ENCODE assay signal across 1 cellular context in genomic region chr1:182029379-182030331, GRCh38.
TF ChIP-seq lines count a peak whose summit lies in the region.

No MANE protein-coding gene starts in this region.

TF ChIP-seq in GM23338, 12 proteins besides CTCF, POLR2A, EP300 and RAD21 (continued from another document):
- TF ChIP-seq ZNF462 (CRISPR knock-in tag; IDR thresholded peaks at IDR 0.05) (0 out of 2 replicates have a peak, but pooled peaks have one; percentile 23), EZH2phosphoT487 (IDR thresholded peaks at IDR 0.05; ENCODE audit: unreplicated experiment) (no peak), REST (IDR thresholded peaks at IDR 0.05; ENCODE audit: unreplicated experiment) (no peak), NANOG (IDR thresholded peaks at IDR 0.05; ENCODE audit: borderline replicate concordance) (no peak), EZH2 (IDR thresholded peaks at IDR 0.05; ENCODE audit: low read depth, unreplicated experiment) (no peak), STAT1 (IDR thresholded peaks at IDR 0.05; ENCODE audit: unreplicated experiment) (no peak), ZNF114 (CRISPR knock-in tag; IDR thresholded peaks at IDR 0.05) (no peak), POLR2AphosphoS5 (IDR thresholded peaks at IDR 0.05; ENCODE audit: low read depth) (peak; percentile 98)
